Comparison of ENCODE assay signal across 9 cellular contexts in the genomic region with DNA sequence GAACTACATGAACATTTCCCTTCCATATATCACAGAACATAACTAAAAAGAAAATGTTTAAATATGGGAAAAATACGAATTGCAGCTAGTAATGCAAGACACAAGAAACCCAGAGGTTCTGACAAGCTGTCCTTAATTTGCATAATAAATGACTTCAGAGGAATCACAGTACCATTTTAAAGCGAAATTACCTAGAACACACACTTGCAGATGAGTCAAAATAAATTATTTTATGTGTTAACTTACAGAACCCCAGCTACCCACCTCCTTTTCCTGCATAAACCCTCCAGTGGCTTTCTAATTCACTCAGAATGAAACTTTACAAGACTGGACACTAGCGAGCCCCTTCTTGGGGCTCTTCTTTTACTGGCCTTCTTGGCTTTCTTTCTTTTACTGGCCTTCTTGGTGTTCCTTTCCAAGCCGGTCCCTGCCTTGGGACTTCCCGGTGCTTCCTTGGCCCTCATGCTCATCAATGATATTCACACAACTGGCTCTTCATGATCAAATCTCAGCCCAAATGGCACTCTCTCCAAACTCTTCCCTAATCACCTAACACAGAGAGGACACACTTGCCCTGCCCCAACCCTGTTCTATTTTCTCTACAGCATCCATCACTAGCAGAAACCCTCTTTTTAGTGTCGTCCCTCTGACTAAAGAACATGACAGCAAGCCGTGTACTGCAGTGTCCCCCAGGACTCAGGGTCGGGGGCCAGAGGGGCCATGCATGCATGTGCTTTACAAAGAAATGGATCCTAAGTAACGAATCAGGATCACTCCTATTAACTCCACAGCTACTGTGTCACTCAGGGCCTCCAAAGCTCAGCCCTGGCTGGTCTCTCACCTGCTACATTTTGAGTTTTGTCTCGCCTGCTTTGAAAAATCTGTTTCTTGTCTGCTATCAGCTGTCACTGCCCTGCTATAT. TPM values are rescaled to one million over a fixed set of nuclear protein-coding genes. Genes with fewer than 3 reads are reported as not detected.
DNase-seq lines count a peak whose midpoint lies in the region; ATAC-seq, FAIRE-seq and TF ChIP-seq lines count a peak whose summit lies in the region.
"Had no signal": no experiment of that assay in that cellular context is flagged by ENCODE, and none has a peak within 500 bp of the region (broad histone marks: within the 10 kb centered on the region; RNA-seq: fewer than 3 reads in every experiment).

No MANE protein-coding gene starts in this region.

- DNase-seq in GM23338 (ENCODE audit: low spot score) (no peak), T-cell (no peak), endothelial cell of umbilical vein (ENCODE audit: low read depth, low spot score) (no peak), spleen (peak; percentile 64), SIG-M5 (lab: John Stamatoyannopoulos, UW) (no peak), NCI-H510A treated with DMSO at 0.1 percent for 48 hours (lab: John Stamatoyannopoulos, UW) (no peak), Right ventricle myocardium inferior (ENCODE audit: missing footprints) (no peak)
- DNase-seq: NCI-H524 treated with DMSO at 0.1 percent for 48 hours had no signal

- H3K27me3 Mint-ChIP-seq in GM23338 (ENCODE audit: insufficient read depth, low read depth, poor library complexity) (peaks cover 3% of the 10 kb centered on the region), T-cell (no peaks in the 10 kb centered on the region)

- H3K36me3 Mint-ChIP-seq in GM23338 (ENCODE audit: low read depth): peaks cover 11% of the 10 kb centered on the region; the same call in 2 of the 3 replicates
- H3K36me3 Mint-ChIP-seq in T-cell: no peaks in the 10 kb centered on the region

- H3K9me3 ChIP-seq in endothelial cell of umbilical vein (replicated peaks; ENCODE audit: control insufficient read depth, insufficient read depth, low read length) (no peaks in the 10 kb centered on the region), spleen (no peaks in the 10 kb centered on the region)

- peaks cover 69% of the 10 kb centered on the region for H3K4me1 Mint-ChIP-seq in GM23338
- H3K4me1 Mint-ChIP-seq in T-cell: peaks cover 75 to 84% (median 83%) of the 10 kb centered on the region in 3 donors

- H3K27me3 ChIP-seq in GM23338 (ENCODE audit: insufficient read depth): no peaks in the 10 kb centered on the region
- H3K27me3 ChIP-seq in endothelial cell of umbilical vein (ENCODE audit: control insufficient read depth in 2 of 2, insufficient read depth in 2 of 2, low read length in 2 of 2): no peaks in the 10 kb centered on the region
- H3K27me3 ChIP-seq in spleen (replicated peaks in 1 of 7): no peaks in the 10 kb centered on the region

- no peak overlapping the region for H3K9ac ChIP-seq in endothelial cell of umbilical vein (replicated peaks; ENCODE audit: extremely low read depth, insufficient read depth, low read length)

- POLR2A ChIA-PET in T-cell (lab: Charles Lee) (interaction anchor here in 1 of 2 donors (0.6 kb wide), 1 partner anchor 70 kb away, joined by 3 read pairs; no protein-coding TSS in a partner anchor), endothelial cell of umbilical vein (lab: Charles Lee) (interaction anchor here (0.8 kb wide), 1 partner anchor 64 kb away, joined by 4 read pairs; no protein-coding TSS in a partner anchor)

- H3K27ac ChIP-seq in GM23338 (ENCODE audit: low read depth): no peak overlapping the region
- no peak overlapping the region for H3K27ac ChIP-seq in endothelial cell of umbilical vein (ENCODE audit: insufficient read depth, low read depth, low read length)
- H3K27ac ChIP-seq in spleen: peak overlapping the region; percentile 1 to 90 (median 71)
- H3K27ac ChIP-seq: SK-N-MC had no signal

- H3K36me3 ChIP-seq in GM23338 (ENCODE audit: insufficient read depth): no peaks in the 10 kb centered on the region; the same call in none of the 2 replicates
- H3K36me3 ChIP-seq in endothelial cell of umbilical vein (ENCODE audit: control insufficient read depth in 2 of 2, extremely low read depth in 1 of 2, insufficient read depth in 2 of 2, low read length in 2 of 2): no peaks in the 10 kb centered on the region
- peaks cover 0 to 4% (median 0%) of the 10 kb centered on the region in 6 donors for H3K36me3 ChIP-seq in spleen

- H3K4me2 ChIP-seq in GM23338: 0 out of 2 replicates have a peak overlapping the region, but pooled peaks have one; percentile 53
- H3K4me2 ChIP-seq in endothelial cell of umbilical vein (ENCODE audit: insufficient read depth, low read length): peak overlapping the region; percentile 64

- BruUV-seq in endothelial cell of umbilical vein (replicated peaks; lab: Mats Ljungman, UMichigan): no TSS peak

- H2AFZ ChIP-seq in GM23338 (no peak overlapping the region), endothelial cell of umbilical vein (ENCODE audit: low read depth, low read length) (no peak overlapping the region)

- peaks cover 88% of the 10 kb centered on the region for H3K79me2 ChIP-seq in GM23338 (replicated peaks; ENCODE audit: insufficient read depth)
- H3K79me2 ChIP-seq in endothelial cell of umbilical vein (ENCODE audit: control insufficient read depth, insufficient read depth, low read length): peaks cover 88% of the 10 kb centered on the region

- H3K9me2 ChIP-seq in GM23338 (ENCODE audit: insufficient read depth): no peaks in the 10 kb centered on the region

- 74 to 81% (median 75%) methylated on average over 10 of the region's 10 CpGs for WGBS in spleen, 5 donors

- TF ChIP-seq POLR2A in endothelial cell of umbilical vein (IDR thresholded peaks at IDR 0.05; ENCODE audit: low read depth, low read length): no peak
- TF ChIP-seq POLR2A in spleen (IDR thresholded peaks at IDR 0.05): no peak

- no peak overlapping the region; the same call in 2 of the 3 replicates for H3K4me3 Mint-ChIP-seq in GM23338
- H3K4me3 Mint-ChIP-seq in T-cell: peak overlapping the region; percentile 1 to 19 (median 2)

- dilution Hi-C loops in endothelial cell of umbilical vein (cut with MboI; ENCODE audit: extremely low pct_ligation_motif_present, low sequenced_read_pairs): no loop called here

- H3K9me1 ChIP-seq in endothelial cell of umbilical vein (replicated peaks; ENCODE audit: control insufficient read depth, extremely low read depth, insufficient read depth, low read length): no peaks in the 10 kb centered on the region

- H3K4me1 ChIP-seq in GM23338 (ENCODE audit: insufficient read depth): peaks cover 55% of the 10 kb centered on the region
- peaks cover 56% of the 10 kb centered on the region for H3K4me1 ChIP-seq in endothelial cell of umbilical vein (ENCODE audit: control insufficient read depth, extremely low read depth, insufficient read depth, low read length)
- peaks cover 51 to 89% (median 87%) of the 10 kb centered on the region in 6 donors for H3K4me1 ChIP-seq in spleen

- no peak overlapping the region for H3K27ac Mint-ChIP-seq in GM23338
- H3K27ac Mint-ChIP-seq in T-cell: peak overlapping the region; percentile 21 to 75

- H3K9me3 Mint-ChIP-seq in GM23338 (no peaks in the 10 kb centered on the region), T-cell (no peaks in the 10 kb centered on the region)

- TF ChIP-seq CTCF in GM23338 (conservative IDR thresholded peaks at IDR 0.05; ENCODE audit: low read depth in 2 of 2) (no peak), endothelial cell of umbilical vein (IDR thresholded peaks at IDR 0.05; ENCODE audit: extremely low read depth in 1 of 2, insufficient read depth in 1 of 2, low read depth in 1 of 2, low read length in 2 of 2) (no peak), spleen (IDR thresholded peaks at IDR 0.05 in 8 of 11, conservative IDR thresholded peaks at IDR 0.05 in 3 of 11) (no peak)

- no peak for FAIRE-seq in endothelial cell of umbilical vein (lab: Jason Lieb, UNC)

- H3K4me3 ChIP-seq in GM23338 (no peak overlapping the region), endothelial cell of umbilical vein (replicated peaks in 1 of 3; ENCODE audit: insufficient read depth in 1 of 3, low read depth in 1 of 3, low read length in 3 of 3) (no peak overlapping the region), spleen (peak overlapping the region in 1 of 8 donors; percentile 37)
- H3K4me3 ChIP-seq: SK-N-MC had no signal

- no peaks in the 10 kb centered on the region for H3F3A ChIP-seq in GM23338 (replicated peaks; ENCODE audit: low read depth)

- CTCF ChIA-PET in T-cell (lab: Charles Lee) (no interaction called here), endothelial cell of umbilical vein (lab: Charles Lee) (interaction anchor here (1.2 to 1.4 kb wide), 3 partner anchors 8 to 119 kb away, joined by 3 read pairs; no protein-coding TSS in a partner anchor)

- H4K20me1 ChIP-seq in GM23338 (replicated peaks; ENCODE audit: insufficient read depth) (peaks cover 61% of the 10 kb centered on the region), endothelial cell of umbilical vein (replicated peaks; ENCODE audit: control insufficient read depth, extremely low read depth, insufficient read depth, low read length) (peaks cover 12% of the 10 kb centered on the region)

- ATAC-seq in GM23338: no peak
- ATAC-seq in T-cell (replicated peaks in 1 of 4): no peak
- no peak for ATAC-seq in Right ventricle myocardium inferior

- intact Hi-C loops in endothelial cell of umbilical vein (cut with micrococcal nuclease) (no loop called here), spleen (cut with DNase I; ENCODE audit: low total_unique reads) (no loop called here), Right ventricle myocardium inferior (cut with DNase I) (no loop called here)

RNA-seq across cellular contexts. Expression of gene CHSY1, which starts 4.8 kb away (rescaled TPM):
- 45.4 and 47.7 TPM in 2 replicates for total RNA-seq in GM23338 (2014; rRNA removed; shearing (Covaris generic))
- polyA plus RNA-seq in GM23338 (2016; fragmentation: Nextera tagmentation; extraction: Ambion mirVana) (9.8 and 11.6 TPM in 2 replicates), endothelial cell of umbilical vein (20.3 and 23.7 TPM in 2 replicates), spleen (1 to 10 TPM; 6.8 to 9.2 (median 8.3) TPM)
- total RNA-seq in T-cell (10 to 100 TPM; 10.8 to 17.7 (median 14.8) TPM), endothelial cell of umbilical vein (47.0 and 50.8 TPM in 2 replicates), spleen (10 to 100 TPM; 50.2 to 99.5 (median 55.9) TPM), Right ventricle myocardium inferior (13.3 TPM)
- polyA plus RNA-seq in endothelial cell of umbilical vein (2011; cell fraction: cytosol; rRNA removed): 26.5 and 27.6 TPM in 2 replicates
- 24.8 and 30.0 TPM in 2 replicates for polyA plus RNA-seq in endothelial cell of umbilical vein (2011; cell fraction: nucleus; rRNA removed)
- polyA plus RNA-seq in endothelial cell of umbilical vein (2012): 22.2 and 25.6 TPM in 2 replicates
- 38.5 and 44.9 TPM in 2 replicates for polyA minus RNA-seq in endothelial cell of umbilical vein
- 21.6 TPM for polyA minus RNA-seq in endothelial cell of umbilical vein (2011; cell fraction: cytosol; rRNA and poly(A)+ RNA removed)
- polyA minus RNA-seq in endothelial cell of umbilical vein (2011; cell fraction: nucleus; rRNA and poly(A)+ RNA removed): 26.8 and 42.4 TPM in 2 replicates

RNA-seq across cellular contexts. Expression of gene SELENOS, which starts 30.2 kb away (rescaled TPM):
- 37.0 and 77.2 TPM in 2 replicates for total RNA-seq in GM23338 (2014; rRNA removed; shearing (Covaris generic))
- polyA plus RNA-seq in GM23338 (2016; fragmentation: Nextera tagmentation; extraction: Ambion mirVana) (106 and 108 TPM in 2 replicates), endothelial cell of umbilical vein (92.4 and 101 TPM in 2 replicates), spleen (10 to 100 TPM; 25.7 to 41.1 (median 39.7) TPM)
- total RNA-seq in T-cell (10 to 100 TPM; 31.3 to 39.9 (median 38.4) TPM), endothelial cell of umbilical vein (70.4 and 73.2 TPM in 2 replicates), spleen (100 to 1,000 TPM in 1 of 7 donors, 10 to 100 TPM in 6; 47.3 to 109 (median 63.8) TPM), Right ventricle myocardium inferior (42.1 TPM)
- polyA plus RNA-seq in endothelial cell of umbilical vein (2011; cell fraction: cytosol; rRNA removed): 91.0 and 96.0 TPM in 2 replicates
- polyA plus RNA-seq in endothelial cell of umbilical vein (2011; cell fraction: nucleus; rRNA removed): 51.8 and 63.9 TPM in 2 replicates
- polyA plus RNA-seq in endothelial cell of umbilical vein (2012): 61.3 and 63.3 TPM in 2 replicates
- 43.7 and 45.2 TPM in 2 replicates for polyA minus RNA-seq in endothelial cell of umbilical vein
- polyA minus RNA-seq in endothelial cell of umbilical vein (2011; cell fraction: cytosol; rRNA and poly(A)+ RNA removed): 19.3 TPM
- 39.9 and 51.3 TPM in 2 replicates for polyA minus RNA-seq in endothelial cell of umbilical vein (2011; cell fraction: nucleus; rRNA and poly(A)+ RNA removed)

RNA-seq across cellular contexts. Expression of gene SNRPA1, which starts 48.0 kb away (rescaled TPM):
- total RNA-seq in GM23338 (2014; rRNA removed; shearing (Covaris generic)): 128 and 170 TPM in 2 replicates
- polyA plus RNA-seq in GM23338 (2016; fragmentation: Nextera tagmentation; extraction: Ambion mirVana): 313 and 361 TPM in 2 replicates
- total RNA-seq in T-cell: 100 to 1,000 TPM in 2 of 5 donors, 10 to 100 TPM in 3; 77.0 to 199 (median 97.0) TPM
- 80.8 and 82.7 TPM in 2 replicates for total RNA-seq in endothelial cell of umbilical vein
- polyA plus RNA-seq in endothelial cell of umbilical vein: 33.9 and 68.5 TPM in 2 replicates
- 67.6 and 98.6 TPM in 2 replicates for polyA plus RNA-seq in endothelial cell of umbilical vein (2011; cell fraction: cytosol; rRNA removed)
- polyA plus RNA-seq in endothelial cell of umbilical vein (2011; cell fraction: nucleus; rRNA removed): 118 and 166 TPM in 2 replicates
- polyA plus RNA-seq in endothelial cell of umbilical vein (2012): 49.0 and 84.6 TPM in 2 replicates
- 16.2 and 17.0 TPM in 2 replicates for polyA minus RNA-seq in endothelial cell of umbilical vein
- polyA minus RNA-seq in endothelial cell of umbilical vein (2011; cell fraction: cytosol; rRNA and poly(A)+ RNA removed): 50.5 TPM
- 33.4 and 50.5 TPM in 2 replicates for polyA minus RNA-seq in endothelial cell of umbilical vein (2011; cell fraction: nucleus; rRNA and poly(A)+ RNA removed)
- total RNA-seq in spleen: 10 to 100 TPM; 56.2 to 85.4 (median 68.8) TPM
- 10 to 100 TPM; 74.6 to 75.1 (median 74.7) TPM for polyA plus RNA-seq in spleen
- 30.4 TPM for total RNA-seq in Right ventricle myocardium inferior

Comparison
In these comparisons a context has a peak if more than half of its experiments do, and no peak if none do; other contexts are left out.
1. H3K27ac ChIP-seq: peak in spleen (8 of 8); none in GM23338 (single experiment) and endothelial cell of umbilical vein (single experiment).